11 cellular contexts compared by ENCODE assay signal in genomic region chr2:138276367-138276766, GRCh38.
DNase-seq lines count a peak whose midpoint lies in the region; ATAC-seq and TF ChIP-seq lines count a peak whose summit lies in the region.
"Had no signal": no experiment of that assay in that cellular context is flagged by ENCODE, and none has a peak within 500 bp of the region (broad histone marks: within the 10 kb centered on the region; RNA-seq: fewer than 3 reads in every experiment).

No MANE protein-coding gene starts in this region.

- TF ChIP-seq POLR2A in GM18505 (IDR thresholded peaks at IDR 0.05; ENCODE audit: borderline replicate concordance, extremely low read depth, insufficient read depth, insufficient read length) (no peak), gastrocnemius medialis (IDR thresholded peaks at IDR 0.05) (no peak)

- H3K9me3 ChIP-seq in PC-9 (ENCODE audit: insufficient read depth, low read depth), result peaks cover 15% of the 10 kb centered on the region
- no peaks in the 10 kb centered on the region for H3K9me3 ChIP-seq in neuron (ENCODE audit: low read length)
- no peaks in the 10 kb centered on the region for H3K9me3 ChIP-seq in gastrocnemius medialis
- H3K9me3 ChIP-seq: left ventricle myocardium inferior had no signal

- in situ Hi-C loops in gastrocnemius medialis (cut with MboI; ENCODE audit: low sequenced_read_pairs in 4 of 4), result no loop called here

- BruUV-seq in PC-9 (replicated peaks; lab: Mats Ljungman, UMichigan), result no TSS peak

- peak overlapping the region; percentile 32 for H3K4me2 ChIP-seq in PC-9

- H4K20me1 ChIP-seq in PC-9 (ENCODE audit: insufficient read depth), result no peaks in the 10 kb centered on the region

- TF ChIP-seq CTCF in PC-9 (conservative IDR thresholded peaks at IDR 0.05) (no peak), gastrocnemius medialis (IDR thresholded peaks at IDR 0.05 in 4 of 5, conservative IDR thresholded peaks at IDR 0.05 in 1 of 5) (no peak)

- ATAC-seq in GM18505 (IDR thresholded peaks at IDR 0.05; ENCODE audit: unreplicated experiment) (no peak), left colon (no peak), GM21381 (IDR thresholded peaks at IDR 0.05; ENCODE audit: unreplicated experiment) (no peak), gastrocnemius medialis (no peak)

- no peaks in the 10 kb centered on the region for H3K79me2 ChIP-seq in PC-9 (ENCODE audit: low read depth)

- no peaks in the 10 kb centered on the region for H3K9me2 ChIP-seq in PC-9 (ENCODE audit: insufficient read depth)

- H3K27ac ChIP-seq in PC-9 (0 out of 2 replicates have a peak overlapping the region, but pooled peaks have one; percentile 27), gastrocnemius medialis (no peak overlapping the region)
- H3K27ac ChIP-seq: left ventricle myocardium inferior had no signal

- DNase-seq in DMS 273 (lab: John Stamatoyannopoulos, UW; ENCODE audit: unreplicated experiment) (peak; percentile 37), PC-9 (no peak), glomerular visceral epithelial cell (ENCODE audit: extremely low spot score) (peak; percentile 25), left colon (no peak), gastrocnemius medialis (no peak)
- DNase-seq: activated naive CD8-positive, alpha-beta T cell treated with anti-CD3 and anti-CD28 coated beads for 36 hours; DND-41; left ventricle myocardium inferior had no signal

- H2AFZ ChIP-seq in PC-9, result no peak overlapping the region
- peak overlapping the region; percentile 82 for H2AFZ ChIP-seq in neuron (ENCODE audit: low read depth, low read length)

- CTCF ChIA-PET in PC-9 (lab: Charles Lee), result no interaction called here

- peaks cover 3% of the 10 kb centered on the region; the same call in 1 of the 2 replicates for H3F3A ChIP-seq in PC-9 (ENCODE audit: insufficient read depth, low read depth)

- H3K4me1 ChIP-seq in PC-9 (replicated peaks; ENCODE audit: insufficient read depth) (peaks cover 24% of the 10 kb centered on the region), neuron (ENCODE audit: insufficient read depth, low read length) (peaks cover 30% of the 10 kb centered on the region), gastrocnemius medialis (no peaks in the 10 kb centered on the region)
- H3K4me1 ChIP-seq: left ventricle myocardium inferior had no signal

- H3K4me3 ChIP-seq in PC-9 (no peak overlapping the region), neuron (ENCODE audit: low read length) (no peak overlapping the region), gastrocnemius medialis (no peak overlapping the region)
- H3K4me3 ChIP-seq: left ventricle myocardium inferior had no signal

- H3K36me3 ChIP-seq in PC-9 (ENCODE audit: low read depth), result no peaks in the 10 kb centered on the region
- H3K36me3 ChIP-seq in neuron (ENCODE audit: insufficient read depth, low read length), result no peaks in the 10 kb centered on the region
- no peaks in the 10 kb centered on the region for H3K36me3 ChIP-seq in gastrocnemius medialis
- H3K36me3 ChIP-seq: left ventricle myocardium inferior had no signal

- intact Hi-C loops in PC-9 (cut with micrococcal nuclease; ENCODE audit: unreplicated experiment), result no loop called here
- intact Hi-C loops in left colon (cut with DNase I, micrococcal nuclease), result no loop called here
- intact Hi-C loops in gastrocnemius medialis (cut with DNase I; ENCODE audit: low total_unique reads), result no loop called here

- POLR2A ChIA-PET in PC-9 (lab: Charles Lee; ENCODE audit: unreplicated experiment), result no interaction called here

- H3K27me3 ChIP-seq in PC-9 (ENCODE audit: insufficient read depth, low read depth) (no peaks in the 10 kb centered on the region), neuron (ENCODE audit: insufficient read depth, low read length) (no peaks in the 10 kb centered on the region), gastrocnemius medialis (no peaks in the 10 kb centered on the region)

Comparison
In these comparisons a context has a peak if more than half of its experiments do, and no peak if none do; other contexts are left out.
1. DNase-seq: peak in DMS 273 (single experiment) and glomerular visceral epithelial cell (single experiment); none in PC-9 (0 of 2), left colon (0 of 2) and gastrocnemius medialis (0 of 2).